20 cellular contexts compared by ENCODE assay signal in genomic region chr19:37197768-37198167, GRCh38. TPM values are rescaled to one million over a fixed set of nuclear protein-coding genes. Genes with fewer than 3 reads are reported as not detected.
DNase-seq lines count a peak whose midpoint lies in the region; ATAC-seq, FAIRE-seq and TF ChIP-seq lines count a peak whose summit lies in the region.
"Had no signal": no experiment of that assay in that cellular context is flagged by ENCODE, and none has a peak within 500 bp of the region (broad histone marks: within the 10 kb centered on the region; RNA-seq: fewer than 3 reads in every experiment).

No MANE protein-coding gene starts in this region.

- H3K9me3 ChIP-seq in HepG2 (ENCODE audit: low read length) = peaks cover 13% of the 10 kb centered on the region
- H3K9me3 ChIP-seq in right lobe of liver = peaks cover 0 to 11% (median 7%) of the 10 kb centered on the region in 4 donors
- no peaks in the 10 kb centered on the region; the same call in 1 of the 2 replicates for H3K9me3 ChIP-seq in K562 (replicated peaks; ENCODE audit: control insufficient read depth, insufficient read depth, low read depth, low read length)
- peaks cover 0 to 33% (median 26%) of the 10 kb centered on the region in 4 donors for H3K9me3 ChIP-seq in esophagus muscularis mucosa
- H3K9me3 ChIP-seq: BE2C had no signal

- H3K4me2 ChIP-seq in HepG2 (ENCODE audit: low read depth, low read length) = no peak overlapping the region
- H3K4me2 ChIP-seq in K562 (ENCODE audit: insufficient read depth, low read length) = no peak overlapping the region
- H3K4me2 ChIP-seq: BLaER1 had no signal

- H3K36me3 ChIP-seq in HepG2 (replicated peaks in 1 of 2; ENCODE audit: control insufficient read depth in 1 of 2, insufficient read depth in 2 of 2, low read length in 2 of 2) = 0 out of 5 replicates have a peak, but pooled peaks cover 0 to 5% of the 10 kb centered on the region in 2 experiments
- peaks cover 0 to 22% (median 10%) of the 10 kb centered on the region in 4 donors for H3K36me3 ChIP-seq in right lobe of liver
- peaks cover 4% of the 10 kb centered on the region; the same call in 1 of the 3 replicates for H3K36me3 ChIP-seq in K562 (ENCODE audit: control insufficient read depth, insufficient read depth, low read length)
- peaks cover 43 to 96% (median 76%) of the 10 kb centered on the region in 4 donors for H3K36me3 ChIP-seq in esophagus muscularis mucosa

- H3K9me1 ChIP-seq in K562 (ENCODE audit: control insufficient read depth, insufficient read depth, low read length) = no peaks in the 10 kb centered on the region

- WGBS in HepG2 (ENCODE audit: low lambda C conversion rate) = 71% methylated on average over 2 of the region's 2 CpGs
- whole genome bisulfite sequencing in right lobe of liver (ENCODE audit: insufficient coverage, low coverage, low lambda C conversion rate, missing lambda C conversion rate) = 89% methylated on average over 2 of the region's 2 CpGs
- 43% methylated on average over 2 of the region's 2 CpGs for WGBS in K562 (ENCODE audit: insufficient coverage, low coverage, missing lambda C conversion rate)
- WGBS in esophagus muscularis mucosa = 77% methylated on average over 2 of the region's 2 CpGs

- no TSS peak for BruUV-seq in HepG2 (replicated peaks; lab: Mats Ljungman, UMichigan)
- no TSS peak for BruUV-seq in K562 (replicated peaks; lab: Mats Ljungman, UMichigan)

- in situ Hi-C loops in HepG2 (cut with HindIII; ENCODE audit: extremely low pct_ligation_motif_present, low pct_unique_long_range_greater_than_20kb) = no loop called here
- in situ Hi-C loops in K562 (cut with MboI) = no loop called here

- H3K4me1 ChIP-seq in HepG2 (ENCODE audit: insufficient read depth, low read length) = no peaks in the 10 kb centered on the region
- no peaks in the 10 kb centered on the region for H3K4me1 ChIP-seq in right lobe of liver
- no peaks in the 10 kb centered on the region for H3K4me1 ChIP-seq in K562 (replicated peaks in 1 of 2; ENCODE audit: control insufficient read depth in 2 of 2, insufficient read depth in 2 of 2, low read length in 2 of 2)
- H3K4me1 ChIP-seq in esophagus muscularis mucosa = no peaks in the 10 kb centered on the region
- H3K4me1 ChIP-seq: BE2C, BLaER1, Caco-2 had no signal

- H3K79me2 ChIP-seq in HepG2 (ENCODE audit: insufficient read depth, low read length) (no peaks in the 10 kb centered on the region), K562 (ENCODE audit: control insufficient read depth, insufficient read depth, low read length) (no peaks in the 10 kb centered on the region)

- intact Hi-C loops in HepG2 (cut with micrococcal nuclease; ENCODE audit: unreplicated experiment) = no loop called here
- intact Hi-C loops in right lobe of liver (cut with DNase I) = no loop called here
- intact Hi-C loops in K562 (cut with micrococcal nuclease) = no loop called here
- intact Hi-C loops in esophagus muscularis mucosa (cut with DNase I) = no loop called here

- no peak for TF ChIP-seq CTCF in HepG2 (CRISPR knock-in tag; IDR thresholded peaks at IDR 0.05)
- no peak for TF ChIP-seq CTCF in right lobe of liver (IDR thresholded peaks at IDR 0.05)
- no peak for TF ChIP-seq CTCF in K562 (IDR thresholded peaks at IDR 0.05 in 2 of 3, conservative IDR thresholded peaks at IDR 0.05 in 1 of 3; ENCODE audit: insufficient read depth in 2 of 3, low read depth in 1 of 3, low read length in 3 of 3)
- TF ChIP-seq CTCF in esophagus muscularis mucosa (IDR thresholded peaks at IDR 0.05) = no peak

- DNase-seq in HepG2 (ENCODE audit: low spot score) (no peak), right lobe of liver (no peak), K562 (ENCODE audit: extremely low read depth in 1 of 4, low spot score in 3 of 4) (no peak), T1000 (lab: John Stamatoyannopoulos, UW) (no peak), esophagus muscularis mucosa (ENCODE audit: extremely low spot score) (no peak)
- DNase-seq: ACHN; BE2C; C1 segment of cervical spinal cord; Caco-2; Calu3; CD4-positive, CD25-positive, alpha-beta regulatory T cell; CD8-positive, alpha-beta T cell; DMS79 treated with DMSO at 0.1 percent for 48 hours; GF-D8 had no signal

- TF ChIP-seq RAD21 in HepG2 (CRISPR knock-in tag; IDR thresholded peaks at IDR 0.05) = no peak
- no peak for TF ChIP-seq RAD21 in K562 (CRISPR knock-in tag; conservative IDR thresholded peaks at IDR 0.05 in 1 of 2, IDR thresholded peaks at IDR 0.05 in 1 of 2)

- FAIRE-seq in HepG2 (lab: Jason Lieb, UNC) = no peak
- no peak for FAIRE-seq in K562 (lab: Jason Lieb, UNC)
- FAIRE-seq: D721Med, G401.6, GM12891, GM19239 had no signal

- H2AFZ ChIP-seq in HepG2 (ENCODE audit: low read length) (no peak overlapping the region), K562 (ENCODE audit: low read depth, low read length) (no peak overlapping the region)

- H3K4me3 ChIP-seq in HepG2 (replicated peaks in 1 of 3; ENCODE audit: insufficient read depth in 1 of 3, low read depth in 2 of 3, low read length in 3 of 3) = no peak overlapping the region
- H3K4me3 ChIP-seq in right lobe of liver = no peak overlapping the region
- H3K4me3 ChIP-seq in K562 = no peak overlapping the region
- no peak overlapping the region for H3K4me3 ChIP-seq in esophagus muscularis mucosa
- H3K4me3 ChIP-seq: BLaER1 had no signal

- CTCF ChIA-PET in HepG2 (lab: Yijun Ruan, JAX; ENCODE audit: low intra/inter-chr PET ratio, low total read pairs) = no interaction called here
- CTCF ChIA-PET in K562 (lab: Yijun Ruan, JAX; ENCODE audit: low intra/inter-chr PET ratio) = no interaction called here

- no peak for TF ChIP-seq EP300 in HepG2 (IDR thresholded peaks at IDR 0.05; ENCODE audit: low read depth in 2 of 2, low read length in 2 of 2)
- no peak for TF ChIP-seq EP300 in HepG2 (CRISPR knock-in tag; IDR thresholded peaks at IDR 0.05; ENCODE audit: borderline replicate concordance)
- no peak for TF ChIP-seq EP300 in K562 (IDR thresholded peaks at IDR 0.05; ENCODE audit: low read length)
- no peak for TF ChIP-seq EP300 in esophagus muscularis mucosa (IDR thresholded peaks at IDR 0.05)

- H3K27ac ChIP-seq in HepG2 (ENCODE audit: extremely low read length, insufficient read depth, low read length) = no peak overlapping the region
- no peak overlapping the region for H3K27ac ChIP-seq in right lobe of liver
- H3K27ac ChIP-seq in K562 (ENCODE audit: extremely low read depth, low read depth, low read length) = no peak overlapping the region
- no peak overlapping the region for H3K27ac ChIP-seq in esophagus muscularis mucosa (replicated peaks in 1 of 4)
- H3K27ac ChIP-seq: 22Rv1, BLaER1 had no signal

- no peak for TF ChIP-seq POLR2A in HepG2 (IDR thresholded peaks at IDR 0.05; ENCODE audit: insufficient read depth in 1 of 2, low read depth in 2 of 2, low read length in 2 of 2)
- no peak for TF ChIP-seq POLR2A in right lobe of liver (IDR thresholded peaks at IDR 0.05)
- no peak for TF ChIP-seq POLR2A in K562 (conservative IDR thresholded peaks at IDR 0.05)
- TF ChIP-seq POLR2A in esophagus muscularis mucosa (IDR thresholded peaks at IDR 0.05; ENCODE audit: low read depth) = no peak

- ATAC-seq in HepG2 (no peak), right lobe of liver (no peak), K562 (no peak)
- ATAC-seq: CD8-positive, alpha-beta T cell had no signal

- H3K27me3 ChIP-seq in HepG2 (ENCODE audit: control insufficient read depth in 1 of 2, insufficient read depth in 2 of 2, low read length in 2 of 2) (no peaks in the 10 kb centered on the region), right lobe of liver (no peaks in the 10 kb centered on the region), K562 (ENCODE audit: control insufficient read depth in 2 of 2, insufficient read depth in 2 of 2, low read length in 2 of 2) (no peaks in the 10 kb centered on the region), esophagus muscularis mucosa (no peaks in the 10 kb centered on the region)
- H3K27me3 ChIP-seq: BE2C, BLaER1 had no signal

- H4K20me1 ChIP-seq in HepG2 (ENCODE audit: insufficient read depth, low read length) = no peaks in the 10 kb centered on the region
- no peaks in the 10 kb centered on the region for H4K20me1 ChIP-seq in K562 (replicated peaks; ENCODE audit: control insufficient read depth, insufficient read depth, low read length)
- H4K20me1 ChIP-seq: BLaER1 had no signal

- POLR2A ChIA-PET in HepG2 (lab: Yijun Ruan, JAX) (no interaction called here), K562 (lab: Yijun Ruan, JAX) (interaction anchor here (0.9 kb wide), 1 partner anchor 10 kb away, joined by 3 read pairs; no protein-coding TSS in a partner anchor)

- no peak overlapping the region for H3K9ac ChIP-seq in HepG2 (ENCODE audit: insufficient read depth, low read depth, low read length)
- no peak overlapping the region for H3K9ac ChIP-seq in K562 (ENCODE audit: insufficient read depth in 1 of 2, low read depth in 2 of 2, low read length in 2 of 2)
- H3K9ac ChIP-seq: BLaER1 had no signal

RNA-seq across cellular contexts. Expression of gene ZNF585B, which starts 12.6 kb away (rescaled TPM):
- total RNA-seq in HepG2 (2016; rRNA removed; fragmentation: Illumina TruSeq; extraction: Trizol) (4.4 and 7.5 TPM in 2 replicates), right lobe of liver (1 to 10 TPM; 2.4 to 7.1 (median 5.0) TPM), K562 (2014; rRNA removed) (3.7 and 5.8 TPM in 2 replicates), K562 (2014; rRNA removed; fragmentation: Illumina TruSeq; extraction: Trizol) (4.6 and 5.1 TPM in 2 replicates), K562 (2015; rRNA removed; fragmentation: Illumina TruSeq; extraction: Trizol) (5.1 and 5.3 TPM in 2 replicates), K562 (2021) (5.0 and 6.0 TPM in 2 replicates), esophagus muscularis mucosa (10 to 100 TPM; 17.2 to 29.5 (median 21.2) TPM)
- 6.7 and 10.0 TPM in 2 replicates for total RNA-seq in HepG2 (2016; cell fraction: cytosol; rRNA removed; fragmentation: Illumina TruSeq; extraction: Trizol; ENCODE audit: low read depth)
- total RNA-seq in HepG2 (2016; cell fraction: insoluble cytoplasmic fraction; rRNA removed; fragmentation: Illumina TruSeq; extraction: Trizol) = 3.9 and 7.5 TPM in 2 replicates
- total RNA-seq in HepG2 (2016; cell fraction: membrane; rRNA removed; fragmentation: Illumina TruSeq; extraction: Trizol) = 3.0 and 3.9 TPM in 2 replicates
- 6.0 and 6.2 TPM in 2 replicates for total RNA-seq in HepG2 (2016; cell fraction: nucleus; rRNA removed; fragmentation: Illumina TruSeq; extraction: Trizol)
- polyA plus RNA-seq in HepG2 (2011; rRNA removed) (6.0 and 6.7 TPM in 2 replicates), K562 (2011; rRNA removed) (4.2 and 6.5 TPM in 2 replicates), K562 (2014; fragmentation: Illumina TruSeq; extraction: Trizol) (3.3 and 4.8 TPM in 2 replicates), K562 (2014; fragmentation: Nextera tagmentation; extraction: Ambion mirVana) (10 to 100 TPM in 1 of 2 experiments, 1 to 10 TPM in 1; 7.9 to 11.0 TPM), K562 (2014; rRNA removed) (6.4 and 8.6 TPM in 2 replicates)
- 3.3 and 3.9 TPM in 2 replicates for polyA plus RNA-seq in HepG2 (2011; cell fraction: cytosol; rRNA removed)
- 5.5 and 5.8 TPM in 2 replicates for polyA plus RNA-seq in HepG2 (2011; cell fraction: nucleus; rRNA removed)
- polyA plus RNA-seq in HepG2 (2012) = 2.1 and 2.6 TPM in 2 replicates
- 0.87 and 1.4 TPM in 2 replicates for polyA plus RNA-seq in HepG2 (2016; cell fraction: cytosol; fragmentation: Illumina TruSeq; extraction: Trizol; ENCODE audit: low read depth)
- polyA plus RNA-seq in HepG2 (2016; cell fraction: insoluble cytoplasmic fraction; fragmentation: Illumina TruSeq; extraction: Trizol; ENCODE audit: low read depth) = 3.9 and 4.0 TPM in 2 replicates
- 0.86 and 1.7 TPM in 2 replicates for polyA plus RNA-seq in HepG2 (2016; cell fraction: membrane; fragmentation: Illumina TruSeq; extraction: Trizol; ENCODE audit: low read depth)
- 6.4 and 7.6 TPM in 2 replicates for polyA plus RNA-seq in HepG2 (2016; cell fraction: nucleus; fragmentation: Illumina TruSeq; extraction: Trizol; ENCODE audit: insufficient read depth, low read depth)
- 10.7 and 13.4 TPM in 2 replicates for polyA minus RNA-seq in HepG2 (2011; rRNA and poly(A)+ RNA removed; ENCODE audit: low replicate concordance)
- polyA minus RNA-seq in HepG2 (2011; cell fraction: cytosol; rRNA and poly(A)+ RNA removed) = 4.0 and 4.4 TPM in 2 replicates
- 10.3 and 11.9 TPM in 2 replicates for polyA minus RNA-seq in HepG2 (2011; cell fraction: nucleus; rRNA and poly(A)+ RNA removed)
- 6.5 and 11.2 TPM in 2 replicates for total RNA-seq in K562 (2011; cell fraction: chromatin; rRNA removed; ENCODE audit: low replicate concordance)
- total RNA-seq in K562 (2011; cell fraction: nucleolus; rRNA removed) = 7.8 and 13.9 TPM in 2 replicates
- total RNA-seq in K562 (2011; cell fraction: nucleoplasm; rRNA removed) = 14.1 and 16.5 TPM in 2 replicates
- 2.9 and 3.6 TPM in 2 replicates for polyA plus RNA-seq in K562 (2011; cell fraction: cytosol; rRNA removed)
- polyA plus RNA-seq in K562 (2011; cell fraction: nucleus; rRNA removed) = 7.1 and 8.0 TPM in 2 replicates
- 2.4 and 3.6 TPM in 2 replicates for polyA plus RNA-seq in K562 (2012)
- polyA minus RNA-seq in K562 (2011; rRNA and poly(A)+ RNA removed) = 4.0 and 6.8 TPM in 2 replicates
- polyA minus RNA-seq in K562 (2011; cell fraction: cytosol; rRNA and poly(A)+ RNA removed) = 1.3 and 3.0 TPM in 2 replicates
- polyA minus RNA-seq in K562 (2011; cell fraction: nucleus; rRNA and poly(A)+ RNA removed) = 3.6 and 6.7 TPM in 2 replicates

RNA-seq across cellular contexts. Expression of gene ZNF383, which starts 20.2 kb away (rescaled TPM):
- total RNA-seq in HepG2 (2016; rRNA removed; fragmentation: Illumina TruSeq; extraction: Trizol) = 3.7 and 4.1 TPM in 2 replicates
- total RNA-seq in HepG2 (2016; cell fraction: cytosol; rRNA removed; fragmentation: Illumina TruSeq; extraction: Trizol; ENCODE audit: low read depth) = 1.1 and 1.6 TPM in 2 replicates
- 3.8 and 3.9 TPM in 2 replicates for total RNA-seq in HepG2 (2016; cell fraction: insoluble cytoplasmic fraction; rRNA removed; fragmentation: Illumina TruSeq; extraction: Trizol)
- 2.8 and 3.9 TPM in 2 replicates for total RNA-seq in HepG2 (2016; cell fraction: membrane; rRNA removed; fragmentation: Illumina TruSeq; extraction: Trizol)
- total RNA-seq in HepG2 (2016; cell fraction: nucleus; rRNA removed; fragmentation: Illumina TruSeq; extraction: Trizol) = 5.3 and 5.4 TPM in 2 replicates
- 2.6 and 3.4 TPM in 2 replicates for polyA plus RNA-seq in HepG2 (2011; rRNA removed)
- 1.0 and 1.6 TPM in 2 replicates for polyA plus RNA-seq in HepG2 (2011; cell fraction: cytosol; rRNA removed)
- 2.9 and 4.6 TPM in 2 replicates for polyA plus RNA-seq in HepG2 (2011; cell fraction: nucleus; rRNA removed)
- 2.3 and 4.1 TPM in 2 replicates for polyA plus RNA-seq in HepG2 (2012)
- 0.87 and 1.0 TPM in 2 replicates for polyA plus RNA-seq in HepG2 (2016; cell fraction: cytosol; fragmentation: Illumina TruSeq; extraction: Trizol; ENCODE audit: low read depth)
- polyA plus RNA-seq in HepG2 (2016; cell fraction: insoluble cytoplasmic fraction; fragmentation: Illumina TruSeq; extraction: Trizol; ENCODE audit: low read depth) = 2.2 and 3.4 TPM in 2 replicates
- polyA plus RNA-seq in HepG2 (2016; cell fraction: membrane; fragmentation: Illumina TruSeq; extraction: Trizol; ENCODE audit: low read depth) = 1.4 and 2.0 TPM in 2 replicates
- polyA plus RNA-seq in HepG2 (2016; cell fraction: nucleus; fragmentation: Illumina TruSeq; extraction: Trizol; ENCODE audit: insufficient read depth, low read depth) = 5.4 and 5.6 TPM in 2 replicates
- polyA minus RNA-seq in HepG2 (2011; rRNA and poly(A)+ RNA removed; ENCODE audit: low replicate concordance) = 3.6 and 6.3 TPM in 2 replicates
- 2.0 and 2.6 TPM in 2 replicates for polyA minus RNA-seq in HepG2 (2011; cell fraction: cytosol; rRNA and poly(A)+ RNA removed)
- 10.2 and 13.6 TPM in 2 replicates for polyA minus RNA-seq in HepG2 (2011; cell fraction: nucleus; rRNA and poly(A)+ RNA removed)
- 1 to 10 TPM; 2.5 to 4.4 (median 2.7) TPM for total RNA-seq in right lobe of liver
- 19.4 and 25.6 TPM in 2 replicates for total RNA-seq in K562 (2011; cell fraction: chromatin; rRNA removed; ENCODE audit: low replicate concordance)
- total RNA-seq in K562 (2011; cell fraction: nucleolus; rRNA removed) = 20.1 and 22.2 TPM in 2 replicates
- total RNA-seq in K562 (2011; cell fraction: nucleoplasm; rRNA removed) = 23.5 and 35.2 TPM in 2 replicates
- 3.5 and 4.9 TPM in 2 replicates for total RNA-seq in K562 (2014; rRNA removed)
- total RNA-seq in K562 (2014; rRNA removed; fragmentation: Illumina TruSeq; extraction: Trizol) = 7.1 and 8.2 TPM in 2 replicates
- 4.3 and 5.6 TPM in 2 replicates for total RNA-seq in K562 (2015; rRNA removed; fragmentation: Illumina TruSeq; extraction: Trizol)
- 5.0 and 5.3 TPM in 2 replicates for total RNA-seq in K562 (2021)
- polyA plus RNA-seq in K562 (2011; rRNA removed) = 5.6 and 6.1 TPM in 2 replicates
- polyA plus RNA-seq in K562 (2011; cell fraction: cytosol; rRNA removed) = 1.4 and 2.6 TPM in 2 replicates
- 4.9 and 6.3 TPM in 2 replicates for polyA plus RNA-seq in K562 (2011; cell fraction: nucleus; rRNA removed)
- 3.1 and 3.6 TPM in 2 replicates for polyA plus RNA-seq in K562 (2012)
- polyA plus RNA-seq in K562 (2014; fragmentation: Illumina TruSeq; extraction: Trizol) = 4.2 and 4.6 TPM in 2 replicates
- 1 to 10 TPM; 2.0 to 5.0 TPM for polyA plus RNA-seq in K562 (2014; fragmentation: Nextera tagmentation; extraction: Ambion mirVana)
- polyA plus RNA-seq in K562 (2014; rRNA removed) = 4.4 and 6.2 TPM in 2 replicates
- polyA minus RNA-seq in K562 (2011; rRNA and poly(A)+ RNA removed) = 6.8 and 7.2 TPM in 2 replicates
- 4.7 and 7.8 TPM in 2 replicates for polyA minus RNA-seq in K562 (2011; cell fraction: cytosol; rRNA and poly(A)+ RNA removed)
- 5.9 and 11.8 TPM in 2 replicates for polyA minus RNA-seq in K562 (2011; cell fraction: nucleus; rRNA and poly(A)+ RNA removed)
- total RNA-seq in esophagus muscularis mucosa = 10 to 100 TPM in 3 of 4 donors, 1 to 10 TPM in 1; 9.3 to 11.6 (median 11.2) TPM

RNA-seq across cellular contexts. Expression of gene ZNF585A, which starts 25.3 kb away (rescaled TPM):
- total RNA-seq in HepG2 (2016; rRNA removed; fragmentation: Illumina TruSeq; extraction: Trizol) = 7.1 and 14.0 TPM in 2 replicates
- total RNA-seq in HepG2 (2016; cell fraction: cytosol; rRNA removed; fragmentation: Illumina TruSeq; extraction: Trizol; ENCODE audit: low read depth) = 3.7 TPM in 2 replicates
- 8.0 and 12.4 TPM in 2 replicates for total RNA-seq in HepG2 (2016; cell fraction: insoluble cytoplasmic fraction; rRNA removed; fragmentation: Illumina TruSeq; extraction: Trizol)
- total RNA-seq in HepG2 (2016; cell fraction: membrane; rRNA removed; fragmentation: Illumina TruSeq; extraction: Trizol) = 8.5 and 11.6 TPM in 2 replicates
- total RNA-seq in HepG2 (2016; cell fraction: nucleus; rRNA removed; fragmentation: Illumina TruSeq; extraction: Trizol) = 4.4 and 4.9 TPM in 2 replicates
- polyA plus RNA-seq in HepG2 (2011; rRNA removed) = 8.5 and 9.3 TPM in 2 replicates
- polyA plus RNA-seq in HepG2 (2011; cell fraction: cytosol; rRNA removed) = 5.8 and 8.9 TPM in 2 replicates
- 3.8 and 5.2 TPM in 2 replicates for polyA plus RNA-seq in HepG2 (2011; cell fraction: nucleus; rRNA removed)
- polyA plus RNA-seq in HepG2 (2012) = 7.6 and 7.9 TPM in 2 replicates
- 4.6 and 5.0 TPM in 2 replicates for polyA plus RNA-seq in HepG2 (2016; cell fraction: cytosol; fragmentation: Illumina TruSeq; extraction: Trizol; ENCODE audit: low read depth)
- 9.8 and 10.8 TPM in 2 replicates for polyA plus RNA-seq in HepG2 (2016; cell fraction: insoluble cytoplasmic fraction; fragmentation: Illumina TruSeq; extraction: Trizol; ENCODE audit: low read depth)
- 7.9 and 9.3 TPM in 2 replicates for polyA plus RNA-seq in HepG2 (2016; cell fraction: membrane; fragmentation: Illumina TruSeq; extraction: Trizol; ENCODE audit: low read depth)
- polyA plus RNA-seq in HepG2 (2016; cell fraction: nucleus; fragmentation: Illumina TruSeq; extraction: Trizol; ENCODE audit: insufficient read depth, low read depth) = 6.6 and 7.8 TPM in 2 replicates
- polyA minus RNA-seq in HepG2 (2011; rRNA and poly(A)+ RNA removed; ENCODE audit: low replicate concordance) = 1.9 and 4.3 TPM in 2 replicates
- 2.2 TPM in 2 replicates for polyA minus RNA-seq in HepG2 (2011; cell fraction: cytosol; rRNA and poly(A)+ RNA removed)
- polyA minus RNA-seq in HepG2 (2011; cell fraction: nucleus; rRNA and poly(A)+ RNA removed) = 3.1 and 4.7 TPM in 2 replicates
- total RNA-seq in right lobe of liver = 1 to 10 TPM; 2.2 to 4.8 (median 3.3) TPM
- total RNA-seq in K562 (2011; cell fraction: chromatin; rRNA removed; ENCODE audit: low replicate concordance) = 1.3 and 3.3 TPM in 2 replicates
- total RNA-seq in K562 (2011; cell fraction: nucleolus; rRNA removed) = 0.67 and 1.4 TPM in 2 replicates
- total RNA-seq in K562 (2011; cell fraction: nucleoplasm; rRNA removed) = 1.8 and 2.7 TPM in 2 replicates
- 3.0 and 5.6 TPM in 2 replicates for total RNA-seq in K562 (2014; rRNA removed)
- total RNA-seq in K562 (2014; rRNA removed; fragmentation: Illumina TruSeq; extraction: Trizol) = 10.0 and 12.0 TPM in 2 replicates
- 5.6 and 6.3 TPM in 2 replicates for total RNA-seq in K562 (2015; rRNA removed; fragmentation: Illumina TruSeq; extraction: Trizol)
- 4.9 and 6.1 TPM in 2 replicates for total RNA-seq in K562 (2021)
- 6.2 and 6.4 TPM in 2 replicates for polyA plus RNA-seq in K562 (2011; rRNA removed)
- 2.2 and 5.2 TPM in 2 replicates for polyA plus RNA-seq in K562 (2011; cell fraction: cytosol; rRNA removed)
- polyA plus RNA-seq in K562 (2011; cell fraction: nucleus; rRNA removed) = 2.2 and 4.0 TPM in 2 replicates
- 8.8 and 14.6 TPM in 2 replicates for polyA plus RNA-seq in K562 (2012)
- 7.1 and 8.5 TPM in 2 replicates for polyA plus RNA-seq in K562 (2014; fragmentation: Illumina TruSeq; extraction: Trizol)
- 10 to 100 TPM; 29.6 to 31.0 TPM for polyA plus RNA-seq in K562 (2014; fragmentation: Nextera tagmentation; extraction: Ambion mirVana)
- polyA plus RNA-seq in K562 (2014; rRNA removed) = 8.5 and 9.1 TPM in 2 replicates
- 0.84 and 2.7 TPM in 2 replicates for polyA minus RNA-seq in K562 (2011; rRNA and poly(A)+ RNA removed)
- polyA minus RNA-seq in K562 (2011; cell fraction: cytosol; rRNA and poly(A)+ RNA removed) = 0.19 and 0.46 TPM in 2 replicates
- 0.54 and 2.1 TPM in 2 replicates for polyA minus RNA-seq in K562 (2011; cell fraction: nucleus; rRNA and poly(A)+ RNA removed)
- 1 to 10 TPM; 5.8 to 8.7 (median 6.8) TPM for total RNA-seq in esophagus muscularis mucosa

Comparison
In these comparisons a context has a peak if more than half of its experiments do, and no peak if none do; other contexts are left out.
1. Of the 241 proteins assayed by ChIP-seq in both HepG2 and K562: peak only in HepG2: none; only in K562: MAFG; in both: MAFF and MAFK; in neither: 238.